In genomic region chr4:87006531-87007344, GRCh38 we compare ENCODE assay signal across 8 cellular contexts.
DNase-seq lines count a peak whose midpoint lies in the region; ATAC-seq, FAIRE-seq and TF ChIP-seq lines count a peak whose summit lies in the region.

No MANE protein-coding gene starts in this region.

- peak; percentile 37 for TF ChIP-seq CTCF in upper lobe of right lung (IDR thresholded peaks at IDR 0.05)

- ATAC-seq in HG02798 (IDR thresholded peaks at IDR 0.05; ENCODE audit: poor library complexity, unreplicated experiment) (peak; percentile 82), left cardiac atrium (peak; percentile 94 to 96), upper lobe of right lung (peak; percentile 95)

- DNase-seq in GM12891 (ENCODE audit: insufficient read length, low spot score) (peak; percentile 51), NCI-H1417 treated with DMSO at 0.1 percent for 48 hours (lab: John Stamatoyannopoulos, UW) (peak; percentile 88), SW 1271 (lab: John Stamatoyannopoulos, UW) (peak; percentile 61 to 91), left cardiac atrium (peak; percentile 95), posterior vena cava (ENCODE audit: low spot score) (peak; percentile 97), upper lobe of right lung (peak; percentile 97)

- H3K9me3 ChIP-seq in upper lobe of right lung, result no peaks in the 10 kb centered on the region

- WGBS in adipose tissue, 3 donors, result 0 to 1% (median 0%) methylated on average over 75 to 76 of the region's 76 CpGs

- peak overlapping the region; percentile 83 for H3K4me3 ChIP-seq in upper lobe of right lung

- peak; percentile 88 for FAIRE-seq in GM12891 (lab: Jason Lieb, UNC)

- no peaks in the 10 kb centered on the region for H3K36me3 ChIP-seq in upper lobe of right lung

- H3K27ac ChIP-seq in adipose tissue (ENCODE audit: low read depth, low read length), result peak overlapping the region; percentile 81
- peak overlapping the region; percentile 98 for H3K27ac ChIP-seq in upper lobe of right lung

- no peaks in the 10 kb centered on the region for H3K27me3 ChIP-seq in upper lobe of right lung

- intact Hi-C loops in left cardiac atrium (cut with DNase I), result loop anchor here (5.0 kb wide), 3 partner anchors 69 to 86 kb away; partner anchors contain the start of gene AFF1 (in 2 of the 2)
- intact Hi-C loops in posterior vena cava (cut with DNase I), result loop anchor here (2.0 to 5.0 kb wide), 3 partner anchors 41 to 88 kb away; partner anchors contain the start of gene AFF1 (in 1 of the 2)
- intact Hi-C loops in upper lobe of right lung (cut with DNase I), result loop anchor here (10.0 kb wide), 2 partner anchors 72 to 78 kb away; partner anchors contain the start of gene AFF1

- peaks cover 42% of the 10 kb centered on the region for H3K4me1 ChIP-seq in upper lobe of right lung

- peak; percentile 98 for TF ChIP-seq POLR2A in GM12891 (IDR thresholded peaks at IDR 0.05; ENCODE audit: low read depth, low read length)

TF ChIP-seq in GM12891, 5 proteins besides CTCF, POLR2A, EP300 and RAD21:
- TF ChIP-seq TAF1 (IDR thresholded peaks at IDR 0.05; ENCODE audit: low read depth, low read length) (peak; percentile 96), POU2F2 (IDR thresholded peaks at IDR 0.05; ENCODE audit: low read depth, low read length) (peak; percentile 93), SPI1 (IDR thresholded peaks at IDR 0.05; ENCODE audit: low read depth, low read length) (no peak), POLR2AphosphoS5 (IDR thresholded peaks at IDR 0.05; ENCODE audit: low read depth, low read length) (peak; percentile 98)
TF ChIP-seq in GM12891: peak in this region for 3.

Comparison
In these comparisons a context has a peak if more than half of its experiments do, and no peak if none do; other contexts are left out.
1. Peak in every context shown above with its lines: DNase-seq, ATAC-seq, H3K4me3 ChIP-seq and H3K27ac ChIP-seq.